1 cellular context compared by ENCODE assay signal in genomic region chr2:195694553-195694952, GRCh38.
TF ChIP-seq lines count a peak whose summit lies in the region.

No MANE protein-coding gene starts in this region.

TF ChIP-seq in GM23338, 12 proteins besides CTCF, POLR2A, EP300 and RAD21 (continued from another document):
- TF ChIP-seq REST (IDR thresholded peaks at IDR 0.05; ENCODE audit: unreplicated experiment), result no peak
- TF ChIP-seq ETS1 (IDR thresholded peaks at IDR 0.05), result no peak
- no peak for TF ChIP-seq ZNF331 (CRISPR knock-in tag; IDR thresholded peaks at IDR 0.05; ENCODE audit: low read depth)
- TF ChIP-seq EZH2 (IDR thresholded peaks at IDR 0.05; ENCODE audit: low read depth, unreplicated experiment), result no peak
- no peak for TF ChIP-seq NANOG (IDR thresholded peaks at IDR 0.05; ENCODE audit: borderline replicate concordance)
